1 cellular context compared by ENCODE assay signal in the genomic region with DNA sequence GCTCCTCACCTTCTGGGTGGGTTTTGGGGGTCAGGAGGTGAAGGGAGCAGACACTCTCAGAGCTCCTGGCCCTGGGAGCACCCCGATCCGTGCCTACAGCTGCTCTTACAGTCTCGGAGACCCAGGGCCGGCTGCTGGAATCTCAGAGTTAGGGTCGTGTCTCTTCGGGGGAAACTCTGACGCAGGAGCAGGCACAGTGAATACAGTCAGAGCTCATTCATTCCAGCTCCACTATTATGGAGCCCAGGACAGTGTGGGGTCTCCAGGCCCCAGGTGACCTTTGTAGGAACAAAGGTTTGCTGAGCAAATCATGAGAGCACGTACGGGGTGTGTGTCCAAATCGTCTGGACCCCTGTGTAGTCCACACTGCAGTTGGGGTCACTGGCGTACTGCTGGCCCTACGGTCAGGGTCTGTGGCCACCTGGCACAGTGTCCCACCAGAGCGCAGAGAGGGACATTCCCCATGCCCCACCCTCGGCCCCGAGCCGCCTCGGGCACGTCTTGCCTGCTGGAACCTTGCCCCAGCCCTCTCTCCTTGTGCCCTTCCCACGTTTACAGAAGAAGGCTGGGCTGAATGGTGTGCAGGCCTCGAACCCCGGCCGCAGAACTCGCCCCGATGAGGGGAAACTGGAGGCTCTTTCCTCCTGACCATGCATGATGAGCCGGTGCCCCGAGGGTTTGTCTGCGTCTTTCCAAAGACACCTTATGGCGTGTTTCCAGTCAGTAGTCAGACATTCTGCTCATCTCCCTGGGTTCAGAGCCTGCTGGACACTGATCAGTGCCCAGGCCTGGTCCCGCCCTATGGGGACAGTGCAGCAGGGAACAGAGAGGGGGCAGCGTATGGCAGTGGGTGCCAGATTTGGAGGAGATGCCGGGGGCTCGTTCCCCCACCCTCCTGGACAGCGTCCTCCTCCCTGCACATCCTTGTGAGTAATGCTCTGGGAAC.
TF ChIP-seq lines count a peak whose summit lies in the region.

No MANE protein-coding gene starts in this region.

TF ChIP-seq in H1, 55 proteins besides CTCF, POLR2A, EP300 and RAD21:
- TF ChIP-seq POU5F1 (IDR thresholded peaks at IDR 0.05; ENCODE audit: low read depth, low read length) (no peak), GTF2F1 (IDR thresholded peaks at IDR 0.05; ENCODE audit: borderline replicate concordance, low read depth, low read length) (no peak), RFX5 (IDR thresholded peaks at IDR 0.05; ENCODE audit: borderline replicate concordance, low read depth, low read length) (no peak), PHF8 (conservative IDR thresholded peaks at IDR 0.05; ENCODE audit: low read depth, low read length) (no peak), KDM1A (IDR thresholded peaks at IDR 0.05; ENCODE audit: borderline replicate concordance, low read length) (no peak), CBX5 (IDR thresholded peaks at IDR 0.05; ENCODE audit: low read depth, low read length) (no peak), ASH2L (IDR thresholded peaks at IDR 0.05; ENCODE audit: low read length) (no peak), TAF7 (optimal IDR thresholded peaks at IDR 0.05; ENCODE audit: borderline replicate concordance, low read depth, low read length) (no peak), NRF1 (IDR thresholded peaks at IDR 0.05; ENCODE audit: low read depth, low read length) (no peak), BCL11A (IDR thresholded peaks at IDR 0.05; ENCODE audit: low read depth in 2 of 2, low read length in 2 of 2) (no peak), RXRA (IDR thresholded peaks at IDR 0.05; ENCODE audit: insufficient read depth, low read depth, low read length) (no peak)
- TF ChIP-seq, protein P1, sequence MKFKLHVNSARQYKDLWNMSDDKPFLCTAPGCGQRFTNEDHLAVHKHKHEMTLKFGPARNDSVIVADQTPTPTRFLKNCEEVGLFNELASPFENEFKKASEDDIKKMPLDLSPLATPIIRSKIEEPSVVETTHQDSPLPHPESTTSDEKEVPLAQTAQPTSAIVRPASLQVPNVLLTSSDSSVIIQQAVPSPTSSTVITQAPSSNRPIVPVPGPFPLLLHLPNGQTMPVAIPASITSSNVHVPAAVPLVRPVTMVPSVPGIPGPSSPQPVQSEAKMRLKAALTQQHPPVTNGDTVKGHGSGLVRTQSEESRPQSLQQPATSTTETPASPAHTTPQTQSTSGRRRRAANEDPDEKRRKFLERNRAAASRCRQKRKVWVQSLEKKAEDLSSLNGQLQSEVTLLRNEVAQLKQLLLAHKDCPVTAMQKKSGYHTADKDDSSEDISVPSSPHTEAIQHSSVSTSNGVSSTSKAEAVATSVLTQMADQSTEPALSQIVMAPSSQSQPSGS (IDR thresholded peaks at IDR 0.05; ENCODE audit: low read length) = no peak
